Comparison of ENCODE assay signal across 1 cellular context in the genomic region with DNA sequence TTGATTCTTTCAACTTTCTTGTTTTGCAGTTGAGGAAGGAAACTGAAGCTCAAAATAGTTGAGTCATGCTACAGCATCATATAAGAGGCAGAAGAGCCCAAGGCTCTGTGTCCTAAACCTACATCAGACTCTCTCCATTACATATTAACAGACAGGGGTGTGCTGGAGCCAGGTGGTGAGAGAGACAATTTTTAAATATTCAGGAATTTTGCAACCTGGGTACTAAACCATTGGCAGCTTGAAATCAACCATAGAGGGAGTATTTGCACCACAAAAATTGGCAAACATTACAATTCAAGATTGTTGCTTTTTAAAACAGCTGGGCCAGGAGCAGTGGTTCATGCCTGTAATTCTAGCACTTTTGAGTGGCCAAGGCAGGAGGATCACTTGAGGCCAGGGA.
TF ChIP-seq lines count a peak whose summit lies in the region.

No MANE protein-coding gene starts in this region.

TF ChIP-seq in GM23338, 12 proteins besides CTCF, POLR2A, EP300 and RAD21:
- TF ChIP-seq EZH2 (IDR thresholded peaks at IDR 0.05; ENCODE audit: low read depth, unreplicated experiment) (no peak), STAT1 (IDR thresholded peaks at IDR 0.05; ENCODE audit: unreplicated experiment) (no peak), CREB1 (CRISPR knock-in tag; IDR thresholded peaks at IDR 0.05; ENCODE audit: low read depth) (no peak), NANOG (IDR thresholded peaks at IDR 0.05; ENCODE audit: borderline replicate concordance) (no peak), JUNB (IDR thresholded peaks at IDR 0.05; ENCODE audit: unreplicated experiment) (no peak), ZNF331 (CRISPR knock-in tag; IDR thresholded peaks at IDR 0.05; ENCODE audit: low read depth) (no peak), EZH2phosphoT487 (IDR thresholded peaks at IDR 0.05; ENCODE audit: unreplicated experiment) (no peak), POLR2AphosphoS5 (IDR thresholded peaks at IDR 0.05; ENCODE audit: low read depth) (no peak), ZNF114 (CRISPR knock-in tag; IDR thresholded peaks at IDR 0.05) (no peak)
- TF ChIP-seq, protein P1, sequence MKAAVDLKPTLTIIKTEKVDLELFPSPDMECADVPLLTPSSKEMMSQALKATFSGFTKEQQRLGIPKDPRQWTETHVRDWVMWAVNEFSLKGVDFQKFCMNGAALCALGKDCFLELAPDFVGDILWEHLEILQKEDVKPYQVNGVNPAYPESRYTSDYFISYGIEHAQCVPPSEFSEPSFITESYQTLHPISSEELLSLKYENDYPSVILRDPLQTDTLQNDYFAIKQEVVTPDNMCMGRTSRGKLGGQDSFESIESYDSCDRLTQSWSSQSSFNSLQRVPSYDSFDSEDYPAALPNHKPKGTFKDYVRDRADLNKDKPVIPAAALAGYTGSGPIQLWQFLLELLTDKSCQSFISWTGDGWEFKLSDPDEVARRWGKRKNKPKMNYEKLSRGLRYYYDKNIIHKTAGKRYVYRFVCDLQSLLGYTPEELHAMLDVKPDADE (IDR thresholded peaks at IDR 0.05) = no peak
- TF ChIP-seq, protein P2, sequence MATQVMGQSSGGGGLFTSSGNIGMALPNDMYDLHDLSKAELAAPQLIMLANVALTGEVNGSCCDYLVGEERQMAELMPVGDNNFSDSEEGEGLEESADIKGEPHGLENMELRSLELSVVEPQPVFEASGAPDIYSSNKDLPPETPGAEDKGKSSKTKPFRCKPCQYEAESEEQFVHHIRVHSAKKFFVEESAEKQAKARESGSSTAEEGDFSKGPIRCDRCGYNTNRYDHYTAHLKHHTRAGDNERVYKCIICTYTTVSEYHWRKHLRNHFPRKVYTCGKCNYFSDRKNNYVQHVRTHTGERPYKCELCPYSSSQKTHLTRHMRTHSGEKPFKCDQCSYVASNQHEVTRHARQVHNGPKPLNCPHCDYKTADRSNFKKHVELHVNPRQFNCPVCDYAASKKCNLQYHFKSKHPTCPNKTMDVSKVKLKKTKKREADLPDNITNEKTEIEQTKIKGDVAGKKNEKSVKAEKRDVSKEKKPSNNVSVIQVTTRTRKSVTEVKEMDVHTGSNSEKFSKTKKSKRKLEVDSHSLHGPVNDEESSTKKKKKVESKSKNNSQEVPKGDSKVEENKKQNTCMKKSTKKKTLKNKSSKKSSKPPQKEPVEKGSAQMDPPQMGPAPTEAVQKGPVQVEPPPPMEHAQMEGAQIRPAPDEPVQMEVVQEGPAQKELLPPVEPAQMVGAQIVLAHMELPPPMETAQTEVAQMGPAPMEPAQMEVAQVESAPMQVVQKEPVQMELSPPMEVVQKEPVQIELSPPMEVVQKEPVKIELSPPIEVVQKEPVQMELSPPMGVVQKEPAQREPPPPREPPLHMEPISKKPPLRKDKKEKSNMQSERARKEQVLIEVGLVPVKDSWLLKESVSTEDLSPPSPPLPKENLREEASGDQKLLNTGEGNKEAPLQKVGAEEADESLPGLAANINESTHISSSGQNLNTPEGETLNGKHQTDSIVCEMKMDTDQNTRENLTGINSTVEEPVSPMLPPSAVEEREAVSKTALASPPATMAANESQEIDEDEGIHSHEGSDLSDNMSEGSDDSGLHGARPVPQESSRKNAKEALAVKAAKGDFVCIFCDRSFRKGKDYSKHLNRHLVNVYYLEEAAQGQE (IDR thresholded peaks at IDR 0.05; ENCODE audit: unreplicated experiment) = no peak
- TF ChIP-seq, protein P3, sequence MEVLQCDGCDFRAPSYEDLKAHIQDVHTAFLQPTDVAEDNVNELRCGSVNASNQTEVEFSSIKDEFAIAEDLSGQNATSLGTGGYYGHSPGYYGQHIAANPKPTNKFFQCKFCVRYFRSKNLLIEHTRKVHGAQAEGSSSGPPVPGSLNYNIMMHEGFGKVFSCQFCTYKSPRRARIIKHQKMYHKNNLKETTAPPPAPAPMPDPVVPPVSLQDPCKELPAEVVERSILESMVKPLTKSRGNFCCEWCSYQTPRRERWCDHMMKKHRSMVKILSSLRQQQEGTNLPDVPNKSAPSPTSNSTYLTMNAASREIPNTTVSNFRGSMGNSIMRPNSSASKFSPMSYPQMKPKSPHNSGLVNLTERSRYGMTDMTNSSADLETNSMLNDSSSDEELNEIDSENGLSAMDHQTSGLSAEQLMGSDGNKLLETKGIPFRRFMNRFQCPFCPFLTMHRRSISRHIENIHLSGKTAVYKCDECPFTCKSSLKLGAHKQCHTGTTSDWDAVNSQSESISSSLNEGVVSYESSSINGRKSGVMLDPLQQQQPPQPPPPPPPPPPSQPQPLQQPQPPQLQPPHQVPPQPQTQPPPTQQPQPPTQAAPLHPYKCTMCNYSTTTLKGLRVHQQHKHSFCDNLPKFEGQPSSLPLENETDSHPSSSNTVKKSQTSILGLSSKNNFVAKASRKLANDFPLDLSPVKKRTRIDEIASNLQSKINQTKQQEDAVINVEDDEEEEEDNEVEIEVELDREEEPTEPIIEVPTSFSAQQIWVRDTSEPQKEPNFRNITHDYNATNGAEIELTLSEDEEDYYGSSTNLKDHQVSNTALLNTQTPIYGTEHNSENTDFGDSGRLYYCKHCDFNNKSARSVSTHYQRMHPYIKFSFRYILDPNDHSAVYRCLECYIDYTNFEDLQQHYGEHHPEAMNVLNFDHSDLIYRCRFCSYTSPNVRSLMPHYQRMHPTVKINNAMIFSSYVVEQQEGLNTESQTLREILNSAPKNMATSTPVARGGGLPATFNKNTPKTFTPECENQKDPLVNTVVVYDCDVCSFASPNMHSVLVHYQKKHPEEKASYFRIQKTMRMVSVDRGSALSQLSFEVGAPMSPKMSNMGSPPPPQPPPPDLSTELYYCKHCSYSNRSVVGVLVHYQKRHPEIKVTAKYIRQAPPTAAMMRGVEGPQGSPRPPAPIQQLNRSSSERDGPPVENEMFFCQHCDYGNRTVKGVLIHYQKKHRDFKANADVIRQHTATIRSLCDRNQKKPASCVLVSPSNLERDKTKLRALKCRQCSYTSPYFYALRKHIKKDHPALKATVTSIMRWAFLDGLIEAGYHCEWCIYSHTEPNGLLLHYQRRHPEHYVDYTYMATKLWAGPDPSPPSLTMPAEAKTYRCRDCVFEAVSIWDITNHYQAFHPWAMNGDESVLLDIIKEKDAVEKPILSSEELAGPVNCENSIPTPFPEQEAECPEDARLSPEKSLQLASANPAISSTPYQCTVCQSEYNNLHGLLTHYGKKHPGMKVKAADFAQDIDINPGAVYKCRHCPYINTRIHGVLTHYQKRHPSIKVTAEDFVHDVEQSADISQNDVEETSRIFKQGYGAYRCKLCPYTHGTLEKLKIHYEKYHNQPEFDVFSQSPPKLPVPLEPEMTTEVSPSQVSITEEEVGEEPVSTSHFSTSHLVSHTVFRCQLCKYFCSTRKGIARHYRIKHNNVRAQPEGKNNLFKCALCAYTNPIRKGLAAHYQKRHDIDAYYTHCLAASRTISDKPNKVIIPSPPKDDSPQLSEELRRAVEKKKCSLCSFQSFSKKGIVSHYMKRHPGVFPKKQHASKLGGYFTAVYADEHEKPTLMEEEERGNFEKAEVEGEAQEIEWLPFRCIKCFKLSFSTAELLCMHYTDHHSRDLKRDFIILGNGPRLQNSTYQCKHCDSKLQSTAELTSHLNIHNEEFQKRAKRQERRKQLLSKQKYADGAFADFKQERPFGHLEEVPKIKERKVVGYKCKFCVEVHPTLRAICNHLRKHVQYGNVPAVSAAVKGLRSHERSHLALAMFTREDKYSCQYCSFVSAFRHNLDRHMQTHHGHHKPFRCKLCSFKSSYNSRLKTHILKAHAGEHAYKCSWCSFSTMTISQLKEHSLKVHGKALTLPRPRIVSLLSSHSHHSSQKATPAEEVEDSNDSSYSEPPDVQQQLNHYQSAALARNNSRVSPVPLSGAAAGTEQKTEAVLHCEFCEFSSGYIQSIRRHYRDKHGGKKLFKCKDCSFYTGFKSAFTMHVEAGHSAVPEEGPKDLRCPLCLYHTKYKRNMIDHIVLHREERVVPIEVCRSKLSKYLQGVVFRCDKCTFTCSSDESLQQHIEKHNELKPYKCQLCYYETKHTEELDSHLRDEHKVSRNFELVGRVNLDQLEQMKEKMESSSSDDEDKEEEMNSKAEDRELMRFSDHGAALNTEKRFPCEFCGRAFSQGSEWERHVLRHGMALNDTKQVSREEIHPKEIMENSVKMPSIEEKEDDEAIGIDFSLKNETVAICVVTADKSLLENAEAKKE (CRISPR knock-in tag; IDR thresholded peaks at IDR 0.05) = no peak
